ENCODE assay signal across 19 cellular contexts in the genomic region with DNA sequence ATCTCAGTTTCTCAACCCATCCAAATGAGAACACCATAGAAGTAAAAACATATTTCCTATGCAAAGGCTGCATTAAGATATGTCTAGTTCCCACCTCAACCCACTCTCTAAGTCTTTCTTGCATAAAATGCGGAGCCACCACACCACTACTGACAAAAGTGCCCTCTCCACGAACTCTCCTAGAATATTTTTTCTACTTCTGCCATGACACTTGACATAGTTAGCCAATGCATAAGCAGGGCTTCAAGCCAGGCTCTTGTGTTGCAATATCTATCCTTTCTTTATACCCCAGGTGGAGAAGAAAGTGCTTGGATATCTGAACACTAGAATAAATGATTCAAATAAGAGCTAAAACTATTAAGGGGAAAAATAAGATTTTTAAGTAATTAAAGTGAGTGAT.
DNase-seq lines count a peak whose midpoint lies in the region; ATAC-seq and TF ChIP-seq lines count a peak whose summit lies in the region.
"Had no signal": no experiment of that assay in that cellular context is flagged by ENCODE, and none has a peak within 500 bp of the region (broad histone marks: within the 10 kb centered on the region; RNA-seq: fewer than 3 reads in every experiment).

No MANE protein-coding gene starts in this region.

- DNase-seq in amniotic epithelial cell (ENCODE audit: low read depth) (peak; percentile 32), left lung (no peak), lung (ENCODE audit: low spot score) (peak; percentile 32), HK-2 (ENCODE audit: unreplicated experiment) (no peak), ureter (ENCODE audit: low spot score) (no peak)
- DNase-seq in activated CD4-positive, alpha-beta T cell treated with anti-CD3 and anti-CD28 coated beads, Interleukin-2, amount 50 U/mL, for 48 hours: no peak
- DNase-seq: BE2C; Caco-2; Calu3; CD4-positive, alpha-beta T cell; CD8-positive, alpha-beta T cell; DMS79 treated with DMSO at 0.1 percent for 48 hours; GF-D8 had no signal

- H3K36me3 ChIP-seq in BLaER1 (peaks cover 4% of the 10 kb centered on the region; the same call in 1 of the 2 replicates), left lung (no peaks in the 10 kb centered on the region), lung (ENCODE audit: control insufficient read depth in 2 of 2, insufficient read depth in 2 of 2, low read length in 2 of 2) (no peaks in the 10 kb centered on the region)
- H3K36me3 ChIP-seq: BE2C had no signal

- intact Hi-C loops in left lung (cut with DNase I): no loop called here

- H3K9ac ChIP-seq in BLaER1: no peak overlapping the region
- H3K9ac ChIP-seq: BLaER1 treated with 17β-estradiol and CSF1 and Interleukin-3, amounts not matched to agents 10 nM and 100 nM had no signal

- WGBS in lung, 2 donors: 54 to 70% methylated on average over 2 of the region's 2 CpGs

- H3K9me3 ChIP-seq in BLaER1 (peaks cover 10% of the 10 kb centered on the region; the same call in 1 of the 2 replicates), left lung (no peaks in the 10 kb centered on the region), lung (ENCODE audit: control insufficient read depth in 2 of 2, insufficient read depth in 1 of 2, low read length in 1 of 2) (no peaks in the 10 kb centered on the region)
- H3K9me3 ChIP-seq: A549, BE2C, Caco-2 had no signal

- no peaks in the 10 kb centered on the region for H4K20me1 ChIP-seq in BLaER1
- H4K20me1 ChIP-seq: BLaER1 treated with 17β-estradiol and CSF1 and Interleukin-3, amounts not matched to agents 10 nM and 100 nM had no signal

- no peaks in the 10 kb centered on the region for H3K27me3 ChIP-seq in BLaER1
- no peaks in the 10 kb centered on the region for H3K27me3 ChIP-seq in left lung
- H3K27me3 ChIP-seq in lung (ENCODE audit: control insufficient read depth, insufficient read depth): no peaks in the 10 kb centered on the region
- H3K27me3 ChIP-seq: BE2C; BLaER1 treated with 17β-estradiol and CSF1 and Interleukin-3, amounts not matched to agents 10 nM and 100 nM had no signal

- no peak for TF ChIP-seq CTCF in left lung (IDR thresholded peaks at IDR 0.05)
- TF ChIP-seq CTCF in lung (IDR thresholded peaks at IDR 0.05; ENCODE audit: control extremely low read depth, extremely low read depth): no peak

- H3K27ac ChIP-seq in BLaER1 (no peak overlapping the region), left lung (no peak overlapping the region), lung (ENCODE audit: low read depth in 1 of 2, low read length in 1 of 2) (no peak overlapping the region)
- H3K27ac ChIP-seq: 22Rv1; A549; BLaER1 treated with 17β-estradiol and CSF1 and Interleukin-3, amounts not matched to agents 10 nM and 100 nM; C4-2B had no signal

- H3K4me2 ChIP-seq in BLaER1: peak overlapping the region; percentile 37; the same call in 1 of the 2 replicates
- H3K4me2 ChIP-seq: A549 had no signal

- H3K4me1 ChIP-seq in BLaER1: peaks cover 38% of the 10 kb centered on the region
- H3K4me1 ChIP-seq in left lung: no peaks in the 10 kb centered on the region
- no peaks in the 10 kb centered on the region for H3K4me1 ChIP-seq in lung (ENCODE audit: control insufficient read depth in 2 of 2, insufficient read depth in 2 of 2, low read length in 2 of 2)
- H3K4me1 ChIP-seq: A549, BE2C, Caco-2 had no signal

- ATAC-seq in left lung (peak; percentile 89), lung (ENCODE audit: insufficient read depth, low FRiP score) (peak; percentile 27), HG02678 (IDR thresholded peaks at IDR 0.05; ENCODE audit: unreplicated experiment) (no peak)
- ATAC-seq: A549; CD8-positive, alpha-beta T cell had no signal

- H3K4me3 ChIP-seq in BLaER1 (no peak overlapping the region), left lung (no peak overlapping the region), lung (no peak overlapping the region)
- H3K4me3 ChIP-seq: A549; BLaER1 treated with 17β-estradiol and CSF1 and Interleukin-3, amounts not matched to agents 10 nM and 100 nM had no signal

Comparison
In these comparisons a context has a peak if more than half of its experiments do, and no peak if none do; other contexts are left out.
1. DNase-seq: peak in amniotic epithelial cell (single experiment) and lung (single experiment); none in left lung (0 of 2), activated CD4-positive, alpha-beta T cell treated with anti-CD3 and anti-CD28 coated beads, Interleukin-2, amount 50 U/mL, for 48 hours (0 of 2), HK-2 (single experiment) and ureter (single experiment).